In the genomic region with DNA sequence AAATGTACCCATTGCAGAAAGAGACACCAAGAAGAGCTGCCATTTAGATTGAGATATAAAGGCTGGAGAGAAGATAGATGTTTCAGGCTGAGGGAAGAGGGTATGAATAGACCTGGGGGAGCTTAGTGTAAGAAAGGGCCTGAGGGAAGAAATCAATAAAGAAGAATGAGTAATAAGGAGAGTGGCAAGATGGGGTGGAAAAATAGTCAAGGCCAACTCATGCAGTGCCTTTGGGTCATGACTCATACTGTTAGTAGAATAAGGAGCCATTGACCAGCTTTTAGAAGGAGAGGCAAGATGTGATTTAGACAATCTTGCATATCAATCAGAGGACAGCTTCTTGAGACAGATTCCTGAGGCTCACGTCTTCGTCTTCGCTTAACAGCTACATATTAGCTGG, we compare ENCODE assay signal across 13 cellular contexts.
A peak's percentile ranks its signal among the peaks of the same experiment; 100 is the strongest.
DNase-seq lines count a peak whose midpoint lies in the region; ATAC-seq, FAIRE-seq and TF ChIP-seq lines count a peak whose summit lies in the region.
"Had no signal": no experiment of that assay in that cellular context is flagged by ENCODE, and none has a peak within 500 bp of the region (broad histone marks: within the 10 kb centered on the region; RNA-seq: fewer than 3 reads in every experiment).

No MANE protein-coding gene starts in this region.

- ATAC-seq in activated T-cell treated with anti-CD3 and anti-CD28 coated beads, Interleukin-2, amount 50 U/mL, for 4 hours: peak; percentile 74 to 82
- ATAC-seq in stimulated activated naive B cell treated with anti-CD40 and anti-IgM and Interleukin-4, amounts not matched to agents 10 μg/mL and 1 μg/mL and 100 μg/mL, for 72 hours (replicated peaks): peak; percentile 38 to 80
- ATAC-seq: mucosa of descending colon had no signal

- no peaks in the 10 kb centered on the region for H3K27me3 ChIP-seq in endothelial cell of umbilical vein (ENCODE audit: control insufficient read depth in 2 of 2, insufficient read depth in 2 of 2, low read length in 2 of 2)
- no peaks in the 10 kb centered on the region for H3K27me3 ChIP-seq in neural progenitor cell

- H3K4me3 Mint-ChIP-seq in activated T-cell treated with anti-CD3 and anti-CD28 coated beads, Interleukin-2, amount 50 U/mL, for 4 hours: no peak overlapping the region
- no peak overlapping the region for H3K4me3 Mint-ChIP-seq in stimulated activated naive B cell treated with anti-CD40 and anti-IgM and Interleukin-4, amounts not matched to agents 10 μg/mL and 1 μg/mL and 100 μg/mL, for 72 hours
- no peak overlapping the region for H3K4me3 Mint-ChIP-seq in neural progenitor cell

- BruUV-seq in endothelial cell of umbilical vein (replicated peaks; lab: Mats Ljungman, UMichigan): no TSS peak

- peaks cover 29% of the 10 kb centered on the region for H3K4me1 Mint-ChIP-seq in activated T-cell treated with anti-CD3 and anti-CD28 coated beads, Interleukin-2, amount 50 U/mL, for 4 hours (ENCODE audit: low read depth)
- no peaks in the 10 kb centered on the region for H3K4me1 Mint-ChIP-seq in stimulated activated naive B cell treated with anti-CD40 and anti-IgM and Interleukin-4, amounts not matched to agents 10 μg/mL and 1 μg/mL and 100 μg/mL, for 72 hours
- H3K4me1 Mint-ChIP-seq in neural progenitor cell: peaks cover 20% of the 10 kb centered on the region

- no peaks in the 10 kb centered on the region for H3K9me3 Mint-ChIP-seq in activated T-cell treated with anti-CD3 and anti-CD28 coated beads, Interleukin-2, amount 50 U/mL, for 4 hours
- no peaks in the 10 kb centered on the region for H3K9me3 Mint-ChIP-seq in stimulated activated naive B cell treated with anti-CD40 and anti-IgM and Interleukin-4, amounts not matched to agents 10 μg/mL and 1 μg/mL and 100 μg/mL, for 72 hours
- H3K9me3 Mint-ChIP-seq in neural progenitor cell: peaks cover 3% of the 10 kb centered on the region

- H4K20me1 ChIP-seq in endothelial cell of umbilical vein (replicated peaks; ENCODE audit: control insufficient read depth, extremely low read depth, insufficient read depth, low read length) (no peaks in the 10 kb centered on the region), neural progenitor cell (ENCODE audit: low read depth) (no peaks in the 10 kb centered on the region)

- no peak for DNase-seq in activated T-cell treated with anti-CD3 and anti-CD28 coated beads, Interleukin-2, amount 50 U/mL, for 4 hours
- no peak for DNase-seq in activated T-cell treated with anti-CD3 and anti-CD28 coated beads, Interleukin-2, amount 50 U/mL, for 1 hour
- DNase-seq in LHCN-M2 (ENCODE audit: low read depth): peak; percentile 57
- no peak for DNase-seq in endothelial cell of umbilical vein (ENCODE audit: low read depth, low spot score)
- DNase-seq in stimulated activated naive B cell treated with anti-CD40 and anti-IgM and Interleukin-4, amounts not matched to agents 10 μg/mL and 1 μg/mL and 100 μg/mL, for 72 hours: no peak
- no peak for DNase-seq in NCI-H1436 (lab: John Stamatoyannopoulos, UW)
- no peak for DNase-seq in cerebellar nuclear complex (lab: John Stamatoyannopoulos, UW)
- DNase-seq in neural progenitor cell (ENCODE audit: low spot score): no peak
- DNase-seq: DND-41, mucosa of descending colon, NCI-H524, RPMI8226 had no signal

- peaks cover 5% of the 10 kb centered on the region for H3K27me3 Mint-ChIP-seq in activated T-cell treated with anti-CD3 and anti-CD28 coated beads, Interleukin-2, amount 50 U/mL, for 4 hours (ENCODE audit: low read depth)
- H3K27me3 Mint-ChIP-seq in stimulated activated naive B cell treated with anti-CD40 and anti-IgM and Interleukin-4, amounts not matched to agents 10 μg/mL and 1 μg/mL and 100 μg/mL, for 72 hours: no peaks in the 10 kb centered on the region
- no peaks in the 10 kb centered on the region for H3K27me3 Mint-ChIP-seq in neural progenitor cell (ENCODE audit: insufficient read depth, low read depth)

- H3K36me3 Mint-ChIP-seq in activated T-cell treated with anti-CD3 and anti-CD28 coated beads, Interleukin-2, amount 50 U/mL, for 4 hours (ENCODE audit: insufficient read depth): no peaks in the 10 kb centered on the region
- H3K36me3 Mint-ChIP-seq in stimulated activated naive B cell treated with anti-CD40 and anti-IgM and Interleukin-4, amounts not matched to agents 10 μg/mL and 1 μg/mL and 100 μg/mL, for 72 hours: no peaks in the 10 kb centered on the region
- no peaks in the 10 kb centered on the region for H3K36me3 Mint-ChIP-seq in neural progenitor cell

- CTCF ChIA-PET in endothelial cell of umbilical vein (lab: Charles Lee): interaction anchor here (0.7 to 1.4 kb wide), 3 partner anchors 16 to 282 kb away, joined by 3 to 5 read pairs (median 4); no protein-coding TSS in a partner anchor

- H2AFZ ChIP-seq in endothelial cell of umbilical vein (ENCODE audit: low read depth, low read length): no peak overlapping the region
- no peak overlapping the region for H2AFZ ChIP-seq in neural progenitor cell (replicated peaks)

- H3K9me3 ChIP-seq in endothelial cell of umbilical vein (replicated peaks; ENCODE audit: control insufficient read depth, insufficient read depth, low read length) (no peaks in the 10 kb centered on the region), neural progenitor cell (ENCODE audit: low read depth) (no peaks in the 10 kb centered on the region)
- H3K9me3 ChIP-seq: mucosa of descending colon had no signal

- no peak overlapping the region for H3K27ac ChIP-seq in endothelial cell of umbilical vein (ENCODE audit: insufficient read depth, low read depth, low read length)
- H3K27ac ChIP-seq in neural progenitor cell: no peak overlapping the region

- no peaks in the 10 kb centered on the region for H3K36me3 ChIP-seq in endothelial cell of umbilical vein (ENCODE audit: control insufficient read depth in 2 of 2, extremely low read depth in 1 of 2, insufficient read depth in 2 of 2, low read length in 2 of 2)
- no peaks in the 10 kb centered on the region for H3K36me3 ChIP-seq in neural progenitor cell

- H3K9ac ChIP-seq in endothelial cell of umbilical vein (replicated peaks; ENCODE audit: extremely low read depth, insufficient read depth, low read length): no peak overlapping the region
- H3K9ac ChIP-seq in neural progenitor cell: no peak overlapping the region

- FAIRE-seq in endothelial cell of umbilical vein (lab: Jason Lieb, UNC): no peak

- POLR2A ChIA-PET in endothelial cell of umbilical vein (lab: Charles Lee): no interaction called here

- H3K4me3 ChIP-seq in endothelial cell of umbilical vein (replicated peaks in 1 of 3; ENCODE audit: insufficient read depth in 1 of 3, low read depth in 1 of 3, low read length in 3 of 3) (no peak overlapping the region), neural progenitor cell (no peak overlapping the region)
- H3K4me3 ChIP-seq: mucosa of descending colon had no signal

- H3K9me1 ChIP-seq in endothelial cell of umbilical vein (replicated peaks; ENCODE audit: control insufficient read depth, extremely low read depth, insufficient read depth, low read length): no peaks in the 10 kb centered on the region

- H3F3A ChIP-seq in neural progenitor cell (ENCODE audit: low read depth): peaks cover 9% of the 10 kb centered on the region

- no peak for TF ChIP-seq CTCF in endothelial cell of umbilical vein (IDR thresholded peaks at IDR 0.05; ENCODE audit: extremely low read depth in 1 of 2, insufficient read depth in 1 of 2, low read depth in 1 of 2, low read length in 2 of 2)
- no peak for TF ChIP-seq CTCF in neural progenitor cell (IDR thresholded peaks at IDR 0.05)

- H3K4me1 ChIP-seq in endothelial cell of umbilical vein (ENCODE audit: control insufficient read depth, extremely low read depth, insufficient read depth, low read length) (no peaks in the 10 kb centered on the region), neural progenitor cell (peaks cover 16% of the 10 kb centered on the region)

- H3K79me2 ChIP-seq in endothelial cell of umbilical vein (ENCODE audit: control insufficient read depth, insufficient read depth, low read length) (no peaks in the 10 kb centered on the region), neural progenitor cell (ENCODE audit: low read depth) (no peaks in the 10 kb centered on the region)

- H3K27ac Mint-ChIP-seq in stimulated activated naive B cell treated with anti-CD40 and anti-IgM and Interleukin-4, amounts not matched to agents 10 μg/mL and 1 μg/mL and 100 μg/mL, for 72 hours: no peak overlapping the region
- H3K27ac Mint-ChIP-seq in neural progenitor cell: no peak overlapping the region
- H3K27ac Mint-ChIP-seq: progenitor cell of endocrine pancreas had no signal

- H3K4me2 ChIP-seq in endothelial cell of umbilical vein (ENCODE audit: insufficient read depth, low read length) (no peak overlapping the region), neural progenitor cell (no peak overlapping the region)

- TF ChIP-seq POLR2A in endothelial cell of umbilical vein (IDR thresholded peaks at IDR 0.05; ENCODE audit: low read depth, low read length): no peak

- intact Hi-C loops in endothelial cell of umbilical vein (cut with micrococcal nuclease): no loop called here

- dilution Hi-C loops in endothelial cell of umbilical vein (cut with MboI; ENCODE audit: extremely low pct_ligation_motif_present, low sequenced_read_pairs): no loop called here

TF ChIP-seq in endothelial cell of umbilical vein, 7 proteins besides CTCF, POLR2A, EP300 and RAD21:
- no peak for TF ChIP-seq JUN (IDR thresholded peaks at IDR 0.05; ENCODE audit: borderline replicate concordance, insufficient read depth, insufficient read length, low read depth)
- peak; percentile 73 for TF ChIP-seq FOS (IDR thresholded peaks at IDR 0.05; ENCODE audit: borderline replicate concordance, insufficient read depth, low read length)
- TF ChIP-seq, protein P1, sequence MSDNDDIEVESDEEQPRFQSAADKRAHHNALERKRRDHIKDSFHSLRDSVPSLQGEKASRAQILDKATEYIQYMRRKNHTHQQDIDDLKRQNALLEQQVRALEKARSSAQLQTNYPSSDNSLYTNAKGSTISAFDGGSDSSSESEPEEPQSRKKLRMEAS (IDR thresholded peaks at IDR 0.05; ENCODE audit: insufficient read depth, insufficient read length): no peak
TF ChIP-seq in endothelial cell of umbilical vein: peak in this region for 1.
